8 cellular contexts compared by ENCODE assay signal in genomic region chr6:162727347-162728176, GRCh38. TPM values are rescaled to one million over a fixed set of nuclear protein-coding genes. Genes with fewer than 3 reads are reported as not detected.
DNase-seq lines count a peak whose midpoint lies in the region; ATAC-seq and TF ChIP-seq lines count a peak whose summit lies in the region.

Gene PACRG (plus strand): TSS chr6:162727974.
Gene PRKN (minus strand): TSS chr6:162727766.

- TF ChIP-seq CTCF in A673 (conservative IDR thresholded peaks at IDR 0.05; ENCODE audit: low read depth, low read length) (no peak), kidney epithelial cell (IDR thresholded peaks at IDR 0.05; ENCODE audit: insufficient read depth, low read length, poor library complexity, severe bottlenecking) (no peak)

- intact Hi-C loops in A673 (cut with micrococcal nuclease; ENCODE audit: unreplicated experiment), result no loop called here

- ATAC-seq in GM18870 (IDR thresholded peaks at IDR 0.05; ENCODE audit: unreplicated experiment), result peak; percentile 89
- ATAC-seq in HG03135 (IDR thresholded peaks at IDR 0.05; ENCODE audit: unreplicated experiment), result peak; percentile 97

- peak; percentile 98 for DNase-seq in A673 (ENCODE audit: low spot score)
- DNase-seq in NCI-H2227 treated with DMSO at 0.1 percent for 48 hours (lab: John Stamatoyannopoulos, UW), result peak; percentile 87
- DNase-seq in activated CD4-positive, alpha-beta T cell treated with anti-CD3 and anti-CD28 coated beads for 4 hours, result peak; percentile 96 to 97
- DNase-seq in kidney epithelial cell (ENCODE audit: low read depth), result peak; percentile 94
- DNase-seq in stimulated activated CD4-positive, alpha-beta T cell treated with anti-CD3 and anti-CD28 coated beads, Interleukin-15, amount 100 ng/mL, for 1 hour (ENCODE audit: low read depth in 1 of 2, low spot score in 1 of 2), result peak; percentile 96 to 97

- CTCF ChIA-PET in A673 (lab: Charles Lee), result no interaction called here

- POLR2A ChIA-PET in A673 (lab: Charles Lee; ENCODE audit: low non-redundant PET), result no interaction called here

- H3K27me3 ChIP-seq in A673 (replicated peaks; ENCODE audit: insufficient read depth, low read depth, low read length, poor library complexity) (no peaks in the 10 kb centered on the region), kidney epithelial cell (ENCODE audit: control insufficient read depth, insufficient read depth, low read length) (no peaks in the 10 kb centered on the region)

- no peaks in the 10 kb centered on the region for H3K4me1 ChIP-seq in A673 (ENCODE audit: insufficient read depth, low read length, poor library complexity, severe bottlenecking)

- BruUV-seq in A673 (replicated peaks; lab: Mats Ljungman, UMichigan), result no TSS peak

- H3K9me3 ChIP-seq in A673 (ENCODE audit: low read depth, low read length, poor library complexity, severe bottlenecking), result no peaks in the 10 kb centered on the region

- H3K4me3 ChIP-seq in A673 (ENCODE audit: low read depth, low read length, poor library complexity, severe bottlenecking), result peak within 1 kb of the TSS; percentile 79
- H3K4me3 ChIP-seq in kidney epithelial cell (ENCODE audit: low read depth, low read length), result peak within 1 kb of the TSS; percentile 78

- peak within 1 kb of the TSS; percentile 72 for H3K27ac ChIP-seq in A673 (ENCODE audit: low read depth, low read length, poor library complexity, severe bottlenecking)
- peak within 1 kb of the TSS; percentile 88 for H3K27ac ChIP-seq in cingulate gyrus (ENCODE audit: low read depth, low read length)

- H3K36me3 ChIP-seq in A673 (ENCODE audit: insufficient read depth, low read length, poor library complexity, severe bottlenecking) (no peaks in the 10 kb centered on the region), kidney epithelial cell (ENCODE audit: control insufficient read depth, insufficient read depth, low read length) (no peaks in the 10 kb centered on the region)

RNA-seq across cellular contexts. Expression of gene PACRG, which starts in this region (rescaled TPM):
- total RNA-seq in A673 (2021) (not detected in 2 replicates), kidney epithelial cell (0.29 and 1.7 TPM in 2 replicates)

RNA-seq across cellular contexts. Expression of gene PRKN, which starts in this region (rescaled TPM):
- total RNA-seq in A673 (2021) (1.2 and 1.3 TPM in 2 replicates), kidney epithelial cell (1.2 and 1.6 TPM in 2 replicates)

Comparison
In these comparisons a context has a peak if more than half of its experiments do, and no peak if none do; other contexts are left out.
1. Peak in every context shown above with its lines: DNase-seq, ATAC-seq, H3K4me3 ChIP-seq and H3K27ac ChIP-seq.